10 cellular contexts compared by ENCODE assay signal in genomic region chr2:221896505-221897151, GRCh38.
DNase-seq lines count a peak whose midpoint lies in the region; ATAC-seq and TF ChIP-seq lines count a peak whose summit lies in the region.
"Had no signal": no experiment of that assay in that cellular context is flagged by ENCODE, and none has a peak within 500 bp of the region (broad histone marks: within the 10 kb centered on the region; RNA-seq: fewer than 3 reads in every experiment).

No MANE protein-coding gene starts in this region.

- peaks cover 0 to 4% of the 10 kb centered on the region in 2 donors for H3K9me3 Mint-ChIP-seq in effector memory CD8-positive, alpha-beta T cell

- no peak for TF ChIP-seq CTCF in heart right ventricle (IDR thresholded peaks at IDR 0.05)

- no peaks in the 10 kb centered on the region for H3K4me1 Mint-ChIP-seq in effector memory CD8-positive, alpha-beta T cell (ENCODE audit: low read depth in 2 of 2)

- H3K27me3 Mint-ChIP-seq in effector memory CD8-positive, alpha-beta T cell = no peaks in the 10 kb centered on the region

- intact Hi-C loops in heart right ventricle (cut with DNase I) = no loop called here

- H3K4me1 ChIP-seq in heart right ventricle = no peaks in the 10 kb centered on the region

- H3K4me3 Mint-ChIP-seq in effector memory CD8-positive, alpha-beta T cell = no peak overlapping the region
- H3K4me3 Mint-ChIP-seq: T-helper 2 cell treated with Interferon-gamma antibody and Interleukin-4, amounts not matched to agents 5 μg/mL and 100 μg/mL, for 36 hours had no signal

- H3K4me3 ChIP-seq in heart right ventricle = no peak overlapping the region

- DNase-seq in GM04504 (ENCODE audit: low read depth) (peak; percentile 1), T1000 (lab: John Stamatoyannopoulos, UW) (peak; percentile 2), heart right ventricle (peak; percentile 10 to 20), renal cortical epithelial cell (ENCODE audit: low read depth) (peak; percentile 77), HPDE6-E6E7 (ENCODE audit: extremely low spot score) (no peak)
- DNase-seq in effector memory CD8-positive, alpha-beta T cell = no peak
- DNase-seq: NCI-H748 treated with DMSO at 0.1 percent for 48 hours had no signal

- ATAC-seq in heart right ventricle (peak; percentile 54 to 96 (median 74)), HG03095 (IDR thresholded peaks at IDR 0.05; ENCODE audit: unreplicated experiment) (no peak)
- no peak for ATAC-seq in activated CD4-positive, CD25-positive, alpha-beta regulatory T cell treated with anti-CD3 and anti-CD28 coated beads, Interleukin-2, amount 50 U/mL, for 24 hours
- no peak for ATAC-seq in effector memory CD8-positive, alpha-beta T cell (replicated peaks)

- WGBS in heart right ventricle, 2 donors = 43 to 46% methylated on average over 10 of the region's 10 CpGs

- H3K36me3 ChIP-seq in heart right ventricle = no peaks in the 10 kb centered on the region

- H3K27ac ChIP-seq in heart right ventricle = no peak overlapping the region

- H3K36me3 Mint-ChIP-seq in effector memory CD8-positive, alpha-beta T cell (ENCODE audit: insufficient read depth) = no peaks in the 10 kb centered on the region

- no peaks in the 10 kb centered on the region for H3K9me3 ChIP-seq in heart right ventricle

- no peak overlapping the region for H3K27ac Mint-ChIP-seq in effector memory CD8-positive, alpha-beta T cell
- H3K27ac Mint-ChIP-seq: T-helper 2 cell treated with Interferon-gamma antibody and Interleukin-4, amounts not matched to agents 5 μg/mL and 100 μg/mL, for 36 hours had no signal

- H3K27me3 ChIP-seq in heart right ventricle = peaks cover 0 to 18% (median 3%) of the 10 kb centered on the region in 7 donors

Comparison
In these comparisons a context has a peak if more than half of its experiments do, and no peak if none do; other contexts are left out.
1. DNase-seq: peak in GM04504 (single experiment), T1000 (single experiment), heart right ventricle (2 of 2) and renal cortical epithelial cell (single experiment); none in HPDE6-E6E7 (single experiment) and effector memory CD8-positive, alpha-beta T cell (0 of 3).
2. ATAC-seq: peak in heart right ventricle (8 of 8); none in activated CD4-positive, CD25-positive, alpha-beta regulatory T cell treated with anti-CD3 and anti-CD28 coated beads, Interleukin-2, amount 50 U/mL, for 24 hours (0 of 2), HG03095 (single experiment) and effector memory CD8-positive, alpha-beta T cell (single experiment).